18 cellular contexts compared by ENCODE assay signal in the genomic region with DNA sequence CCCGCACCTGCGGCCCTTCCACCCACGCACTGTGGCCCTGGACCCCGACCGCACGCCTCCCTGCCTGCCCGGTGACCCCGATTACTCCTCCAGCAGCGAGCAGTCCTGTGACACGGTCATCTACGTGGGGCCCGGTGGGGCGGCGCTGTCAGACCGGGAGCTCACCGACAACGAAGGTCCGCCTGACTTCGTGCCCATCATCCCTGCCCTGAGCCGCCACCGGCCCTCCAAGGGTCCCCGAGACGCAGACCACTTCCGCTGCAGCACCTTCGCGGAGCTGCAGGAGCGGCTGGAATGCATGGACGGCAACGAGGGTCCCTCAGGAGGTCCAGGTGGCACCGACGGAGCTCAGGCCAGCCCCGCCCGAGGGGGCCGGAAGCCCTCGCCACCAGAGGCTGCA.
"Had no signal": no experiment of that assay in that cellular context is flagged by ENCODE, and none has a peak within 500 bp of the region (broad histone marks: within the 10 kb centered on the region; RNA-seq: fewer than 3 reads in every experiment).

No MANE protein-coding gene starts in this region.

- H2AFZ ChIP-seq: hepatocyte had no signal

- H3K36me3 ChIP-seq: lower lobe of right lung had no signal

- H3K4me1 ChIP-seq: foreskin keratinocyte, gastroesophageal sphincter, left lung had no signal

- ATAC-seq: foreskin keratinocyte, gastroesophageal sphincter, heart left ventricle, left cardiac atrium, left lung, left ventricle myocardium superior, lower lobe of right lung, mucosa of descending colon had no signal

- H3K4me2 ChIP-seq: hepatocyte had no signal

- H3K9me3 ChIP-seq: esophagus muscularis mucosa, gastroesophageal sphincter, heart left ventricle, left lung, lower lobe of right lung, mucosa of descending colon had no signal

- H3K27me3 ChIP-seq: heart left ventricle, hepatocyte had no signal

- H3K4me3 ChIP-seq: coronary artery, dorsolateral prefrontal cortex, esophagus muscularis mucosa, gastroesophageal sphincter, heart left ventricle, hepatocyte, left lung, lower lobe of right lung, mucosa of descending colon had no signal

- DNase-seq: dermis blood vessel endothelial cell; dorsolateral prefrontal cortex; effector CD4-positive, alpha-beta T cell; effector memory CD4-positive, alpha-beta T cell; foreskin keratinocyte; heart left ventricle; hypothalamus; left cardiac atrium; left lung; left ventricle myocardium superior; lower lobe of right lung; mesenchymal stem cell; mucosa of descending colon; naive B cell had no signal

- H3K27ac ChIP-seq: coronary artery, dorsolateral prefrontal cortex, esophagus muscularis mucosa, foreskin keratinocyte, gastroesophageal sphincter, heart left ventricle, hepatocyte, left lung, lower lobe of right lung had no signal
